ENCODE assay signal across 20 cellular contexts in the genomic region with DNA sequence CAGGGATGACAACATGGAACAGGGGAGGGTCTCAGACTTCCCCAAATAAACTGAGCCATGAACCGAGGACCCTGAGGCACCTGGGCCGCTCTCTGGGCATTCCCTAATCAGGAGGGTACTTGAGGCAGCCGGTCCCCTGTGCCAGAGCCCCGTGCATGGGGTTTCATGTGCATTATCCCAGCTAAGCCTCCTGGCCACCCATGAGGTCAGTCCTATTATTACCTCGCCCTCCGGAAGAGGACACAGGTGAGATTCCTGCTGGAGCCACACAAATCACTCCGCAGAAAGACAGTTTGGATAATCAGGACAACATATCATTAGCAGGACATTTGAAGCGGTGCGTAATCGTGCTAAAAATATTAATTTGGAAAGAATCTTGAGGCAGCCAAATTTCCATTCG.
A peak's percentile ranks its signal among the peaks of the same experiment; 100 is the strongest.
DNase-seq lines count a peak whose midpoint lies in the region; ATAC-seq and TF ChIP-seq lines count a peak whose summit lies in the region.
"Had no signal": no experiment of that assay in that cellular context is flagged by ENCODE, and none has a peak within 500 bp of the region (broad histone marks: within the 10 kb centered on the region; RNA-seq: fewer than 3 reads in every experiment).

No MANE protein-coding gene starts in this region.

- TF ChIP-seq CTCF in heart right ventricle (IDR thresholded peaks at IDR 0.05): no peak
- no peak for TF ChIP-seq CTCF in right atrium auricular region (IDR thresholded peaks at IDR 0.05)
- TF ChIP-seq CTCF in GM23338 (conservative IDR thresholded peaks at IDR 0.05; ENCODE audit: low read depth in 2 of 2): no peak
- no peak for TF ChIP-seq CTCF in OCI-LY3 (IDR thresholded peaks at IDR 0.05; ENCODE audit: low read depth, low read length)
- no peak for TF ChIP-seq CTCF in gastrocnemius medialis (IDR thresholded peaks at IDR 0.05 in 4 of 5, conservative IDR thresholded peaks at IDR 0.05 in 1 of 5)

- H4K20me1 ChIP-seq in GM23338 (replicated peaks; ENCODE audit: insufficient read depth): no peaks in the 10 kb centered on the region
- H4K20me1 ChIP-seq in OCI-LY3 (ENCODE audit: insufficient read depth, low read length): no peaks in the 10 kb centered on the region

- no peak overlapping the region for H3K9ac ChIP-seq in OCI-LY3 (ENCODE audit: low read length)

- DNase-seq in heart right ventricle (peak in 1 of 2 donors; percentile 30), right atrium auricular region (ENCODE audit: low spot score) (no peak), GM23338 (ENCODE audit: low spot score) (no peak), gastrocnemius medialis (peak; percentile 69 to 80)
- no peak for DNase-seq in activated CD8-positive, alpha-beta memory T cell treated with anti-CD3 and anti-CD28 coated beads, Interleukin-2, amount 10 ng/mL, durations not matched to agents 7 days and 5 days
- no peak for DNase-seq in activated T-cell treated with anti-CD3 and anti-CD28 coated beads, Interleukin-2, amount 50 U/mL, for 48 hours
- DNase-seq: BE2C; CD4-positive, alpha-beta memory T cell; DMS153; NCI-H1105; NCI-H187 treated with DMSO at 0.1 percent for 48 hours; NCI-H2227 treated with DMSO at 0.1 percent for 48 hours; NCI-H524; OCI-M1; SIG-M5 had no signal

- peak in 1 of 2 donors; percentile 21 for TF ChIP-seq POLR2A in gastrocnemius medialis (IDR thresholded peaks at IDR 0.05)

- H3K4me1 ChIP-seq in heart right ventricle (peaks cover 0 to 14% (median 5%) of the 10 kb centered on the region in 9 donors), right atrium auricular region (peaks cover 0 to 9% of the 10 kb centered on the region in 2 donors), GM23338 (ENCODE audit: insufficient read depth) (peaks cover 6% of the 10 kb centered on the region), OCI-LY3 (ENCODE audit: low read length) (peaks cover 24% of the 10 kb centered on the region), gastrocnemius medialis (peaks cover 15 to 25% of the 10 kb centered on the region in 2 donors)
- H3K4me1 ChIP-seq: HAP-1 had no signal

- H3K9me3 ChIP-seq in heart right ventricle (no peaks in the 10 kb centered on the region), right atrium auricular region (no peaks in the 10 kb centered on the region), OCI-LY3 (ENCODE audit: insufficient read depth, low read length) (no peaks in the 10 kb centered on the region), gastrocnemius medialis (no peaks in the 10 kb centered on the region)
- H3K9me3 ChIP-seq: BE2C, HAP-1 had no signal

- CTCF ChIA-PET in activated CD8-positive, alpha-beta memory T cell treated with anti-CD3 and anti-CD28 coated beads, Interleukin-2, amount 10 ng/mL, durations not matched to agents 7 days and 5 days (lab: Charles Lee): no interaction called here

- H2AFZ ChIP-seq in GM23338 (peak overlapping the region; percentile 43; the same call in 1 of the 2 replicates), OCI-LY3 (ENCODE audit: low read depth, low read length) (no peak overlapping the region)

- in situ Hi-C loops in gastrocnemius medialis (cut with MboI; ENCODE audit: low sequenced_read_pairs in 4 of 4): no loop called here

- H3K4me3 ChIP-seq in heart right ventricle (no peak overlapping the region), right atrium auricular region (no peak overlapping the region), GM23338 (no peak overlapping the region), OCI-LY3 (ENCODE audit: low read length) (no peak overlapping the region), gastrocnemius medialis (no peak overlapping the region)
- H3K4me3 ChIP-seq: HAP-1 had no signal

- H3K27ac ChIP-seq in heart right ventricle (no peak overlapping the region), right atrium auricular region (no peak overlapping the region), GM23338 (ENCODE audit: low read depth) (no peak overlapping the region), OCI-LY3 (ENCODE audit: low read length) (no peak overlapping the region), gastrocnemius medialis (peak overlapping the region; percentile 74 to 85 (median 83))

- H3K9me2 ChIP-seq in GM23338 (ENCODE audit: insufficient read depth): 0 out of 2 replicates have a peak, but pooled peaks cover 3% of the 10 kb centered on the region

- H3F3A ChIP-seq in GM23338 (replicated peaks; ENCODE audit: low read depth): no peaks in the 10 kb centered on the region

- H3K27ac Mint-ChIP-seq in GM23338: no peak overlapping the region
- H3K27ac Mint-ChIP-seq in activated CD8-positive, alpha-beta memory T cell treated with anti-CD3 and anti-CD28 coated beads, Interleukin-2, amount 10 ng/mL, durations not matched to agents 7 days and 5 days: no peak overlapping the region

- ATAC-seq in heart right ventricle: peak in 6 of 8 donors; percentile 48 to 79 (median 62)
- ATAC-seq in GM23338: peak; percentile 19; the same call in 1 of the 3 replicates
- ATAC-seq in gastrocnemius medialis: peak; percentile 84 to 91
- no peak for ATAC-seq in activated CD8-positive, alpha-beta memory T cell treated with anti-CD3 and anti-CD28 coated beads, Interleukin-2, amount 10 ng/mL, durations not matched to agents 7 days and 5 days
- ATAC-seq in esophagus mucosa: no peak
- ATAC-seq: SK-N-SH treated with all-trans-retinoic acid at 6 μM for 48 hours had no signal

- H3K36me3 ChIP-seq in heart right ventricle (no peaks in the 10 kb centered on the region), right atrium auricular region (no peaks in the 10 kb centered on the region), GM23338 (ENCODE audit: insufficient read depth) (no peaks in the 10 kb centered on the region), OCI-LY3 (replicated peaks; ENCODE audit: low read depth, low read length) (no peaks in the 10 kb centered on the region), gastrocnemius medialis (no peaks in the 10 kb centered on the region)
- H3K36me3 ChIP-seq: BE2C, HAP-1 had no signal

- H3K27me3 Mint-ChIP-seq in GM23338 (ENCODE audit: insufficient read depth, low read depth, poor library complexity): peaks cover 9% of the 10 kb centered on the region
- peaks cover 28% of the 10 kb centered on the region for H3K27me3 Mint-ChIP-seq in activated CD8-positive, alpha-beta memory T cell treated with anti-CD3 and anti-CD28 coated beads, Interleukin-2, amount 10 ng/mL, durations not matched to agents 7 days and 5 days
- H3K27me3 Mint-ChIP-seq: IgD-negative memory B cell had no signal

- H3K36me3 Mint-ChIP-seq in GM23338 (ENCODE audit: low read depth): no peaks in the 10 kb centered on the region
- H3K36me3 Mint-ChIP-seq in activated CD8-positive, alpha-beta memory T cell treated with anti-CD3 and anti-CD28 coated beads, Interleukin-2, amount 10 ng/mL, durations not matched to agents 7 days and 5 days: no peaks in the 10 kb centered on the region
- H3K36me3 Mint-ChIP-seq: CD4-positive, alpha-beta memory T cell; IgD-negative memory B cell had no signal

- no peak overlapping the region for H3K4me3 Mint-ChIP-seq in GM23338
- H3K4me3 Mint-ChIP-seq in activated CD8-positive, alpha-beta memory T cell treated with anti-CD3 and anti-CD28 coated beads, Interleukin-2, amount 10 ng/mL, durations not matched to agents 7 days and 5 days: no peak overlapping the region
- H3K4me3 Mint-ChIP-seq: IgD-negative memory B cell had no signal

- H3K9me3 Mint-ChIP-seq in GM23338: no peaks in the 10 kb centered on the region; the same call in 1 of the 3 replicates
- H3K9me3 Mint-ChIP-seq in activated CD8-positive, alpha-beta memory T cell treated with anti-CD3 and anti-CD28 coated beads, Interleukin-2, amount 10 ng/mL, durations not matched to agents 7 days and 5 days (ENCODE audit: low read depth): no peaks in the 10 kb centered on the region
- H3K9me3 Mint-ChIP-seq: IgD-negative memory B cell had no signal

- H3K79me2 ChIP-seq in GM23338 (replicated peaks; ENCODE audit: insufficient read depth) (no peaks in the 10 kb centered on the region), OCI-LY3 (ENCODE audit: low read length) (no peaks in the 10 kb centered on the region)

- H3K27me3 ChIP-seq in heart right ventricle: peaks cover 0 to 11% (median 0%) of the 10 kb centered on the region in 7 donors
- H3K27me3 ChIP-seq in right atrium auricular region: no peaks in the 10 kb centered on the region
- H3K27me3 ChIP-seq in GM23338 (ENCODE audit: insufficient read depth): no peaks in the 10 kb centered on the region
- peaks cover 26% of the 10 kb centered on the region; the same call in 1 of the 2 replicates for H3K27me3 ChIP-seq in OCI-LY3 (ENCODE audit: low read depth, low read length)
- H3K27me3 ChIP-seq in gastrocnemius medialis: no peaks in the 10 kb centered on the region
- H3K27me3 ChIP-seq: BE2C had no signal

- peaks cover 10% of the 10 kb centered on the region; the same call in 2 of the 3 replicates for H3K4me1 Mint-ChIP-seq in GM23338
- peaks cover 8% of the 10 kb centered on the region for H3K4me1 Mint-ChIP-seq in activated CD8-positive, alpha-beta memory T cell treated with anti-CD3 and anti-CD28 coated beads, Interleukin-2, amount 10 ng/mL, durations not matched to agents 7 days and 5 days

- WGBS in heart right ventricle, 2 donors: 56 to 70% methylated on average over 11 of the region's 11 CpGs

- no peak overlapping the region for H3K4me2 ChIP-seq in GM23338
- 0 out of 2 replicates have a peak overlapping the region, but pooled peaks have one; percentile 12 for H3K4me2 ChIP-seq in OCI-LY3 (ENCODE audit: low read length)

- intact Hi-C loops in heart right ventricle (cut with DNase I) (no loop called here), gastrocnemius medialis (cut with DNase I; ENCODE audit: low total_unique reads) (no loop called here)

Comparison
In these comparisons a context has a peak if more than half of its experiments do, and no peak if none do; other contexts are left out.
1. ATAC-seq: peak in heart right ventricle (6 of 8), GM23338 (single experiment) and gastrocnemius medialis (2 of 2); none in activated CD8-positive, alpha-beta memory T cell treated with anti-CD3 and anti-CD28 coated beads, Interleukin-2, amount 10 ng/mL, durations not matched to agents 7 days and 5 days (single experiment) and esophagus mucosa (single experiment).
2. DNase-seq: peak in gastrocnemius medialis (2 of 2); none in right atrium auricular region (single experiment), GM23338 (single experiment), activated CD8-positive, alpha-beta memory T cell treated with anti-CD3 and anti-CD28 coated beads, Interleukin-2, amount 10 ng/mL, durations not matched to agents 7 days and 5 days (single experiment) and activated T-cell treated with anti-CD3 and anti-CD28 coated beads, Interleukin-2, amount 50 U/mL, for 48 hours (0 of 2).
3. H3K27ac ChIP-seq: peak in gastrocnemius medialis (4 of 4); none in heart right ventricle (0 of 10), right atrium auricular region (0 of 2), GM23338 (single experiment) and OCI-LY3 (single experiment).